Comparison of ENCODE assay signal across 25 cellular contexts in genomic region chr10:58341947-58342346, GRCh38. TPM values are rescaled to one million over a fixed set of nuclear protein-coding genes. Genes with fewer than 3 reads are reported as not detected.
DNase-seq lines count a peak whose midpoint lies in the region; ATAC-seq and TF ChIP-seq lines count a peak whose summit lies in the region.
"Had no signal": no experiment of that assay in that cellular context is flagged by ENCODE, and none has a peak within 500 bp of the region (broad histone marks: within the 10 kb centered on the region; RNA-seq: fewer than 3 reads in every experiment).

No MANE protein-coding gene starts in this region.

- peaks cover 10 to 18% of the 10 kb centered on the region in 2 donors for H3K36me3 Mint-ChIP-seq in stimulated activated naive B cell treated with anti-CD40 and anti-IgM and Interleukin-4, amounts not matched to agents 10 μg/mL and 1 μg/mL and 100 μg/mL, for 72 hours
- peaks cover 10% of the 10 kb centered on the region for H3K36me3 Mint-ChIP-seq in WTC11

- H3K27ac Mint-ChIP-seq in stimulated activated naive B cell treated with anti-CD40 and anti-IgM and Interleukin-4, amounts not matched to agents 10 μg/mL and 1 μg/mL and 100 μg/mL, for 72 hours: no peak overlapping the region
- no peak overlapping the region for H3K27ac Mint-ChIP-seq in WTC11

- H4K8ac ChIP-seq in trophoblast cell (ENCODE audit: low read depth, low read length): no peak overlapping the region

- no peak overlapping the region for H2AFZ ChIP-seq in trophoblast cell (ENCODE audit: insufficient read depth, low read length, poor library complexity)

- no peak for DNase-seq in trophoblast cell
- no peak for DNase-seq in stimulated activated naive B cell treated with anti-CD40 and anti-IgM and Interleukin-4, amounts not matched to agents 10 μg/mL and 1 μg/mL and 100 μg/mL, for 72 hours
- DNase-seq in WTC11 (ENCODE audit: low spot score): no peak
- DNase-seq in AG08396 (ENCODE audit: low spot score): no peak
- DNase-seq: activated CD4-positive, alpha-beta T cell treated with anti-CD3 and anti-CD28 coated beads, Interleukin-2, amount 50 U/mL, for 4 hours; activated CD8-positive, alpha-beta memory T cell treated with anti-CD3 and anti-CD28 coated beads, Interleukin-2, amount 50 U/mL, for 48 hours; activated effector memory CD4-positive, alpha-beta T cell treated with Interleukin-2 at 50 U/mL for 16 hours; COR-L47; DND-41; Kasumi-1; midbrain; NCI-H2029 treated with DMSO at 0.1 percent for 48 hours; NK-92 treated with Interleukin-12 subunit alpha and Interleukin-12 subunit beta, amount 100 ng/mL, for 24 hours; Peyer's patch; small intestine; stimulated activated naive CD8-positive, alpha-beta T cell treated with anti-CD3 and anti-CD28 coated beads, Interleukin-15, Interleukin-2, amounts not matched to agents 100 U/mL and 50 U/mL, for 24 hours; T-helper 2 cell; WERI-Rb-1 had no signal

- H4K91ac ChIP-seq in trophoblast cell (ENCODE audit: low read depth, low read length): no peak overlapping the region

- no peaks in the 10 kb centered on the region for H3K27me3 ChIP-seq in trophoblast cell (ENCODE audit: insufficient read depth, low read length)
- H3K27me3 ChIP-seq: Peyer's patch, tibial nerve had no signal

- H2AK5ac ChIP-seq in trophoblast cell (ENCODE audit: low read length): no peak overlapping the region

- H3K4me1 Mint-ChIP-seq in stimulated activated naive B cell treated with anti-CD40 and anti-IgM and Interleukin-4, amounts not matched to agents 10 μg/mL and 1 μg/mL and 100 μg/mL, for 72 hours: peaks cover 6 to 33% of the 10 kb centered on the region in 2 donors
- H3K4me1 Mint-ChIP-seq in WTC11: peaks cover 24% of the 10 kb centered on the region

- TF ChIP-seq CTCF in WTC11 (IDR thresholded peaks at IDR 0.05): no peak

- WGBS in trophoblast cell (ENCODE audit: extremely low coverage, insufficient coverage, insufficient read length): no CpG with 5 or more reads among the region's 1 CpG

- no peaks in the 10 kb centered on the region for H3K9me3 Mint-ChIP-seq in stimulated activated naive B cell treated with anti-CD40 and anti-IgM and Interleukin-4, amounts not matched to agents 10 μg/mL and 1 μg/mL and 100 μg/mL, for 72 hours
- H3K9me3 Mint-ChIP-seq in WTC11: no peaks in the 10 kb centered on the region

- no peaks in the 10 kb centered on the region for H3K4me1 ChIP-seq in trophoblast cell (ENCODE audit: control insufficient read depth in 1 of 2, insufficient read depth in 2 of 2, low read length in 2 of 2)
- H3K4me1 ChIP-seq: Peyer's patch had no signal

- H2BK5ac ChIP-seq in trophoblast cell (ENCODE audit: low read depth, low read length, poor library complexity): no peak overlapping the region

- H3K79me2 ChIP-seq in trophoblast cell (ENCODE audit: control insufficient read depth, insufficient read depth, low read length, poor library complexity): no peaks in the 10 kb centered on the region

- H3K9ac ChIP-seq in trophoblast cell (ENCODE audit: low read length): no peak overlapping the region

- H3K4ac ChIP-seq in trophoblast cell (ENCODE audit: low read depth, low read length): no peak overlapping the region

- H2BK120ac ChIP-seq in trophoblast cell (ENCODE audit: insufficient read depth, low read length, poor library complexity): no peak overlapping the region

- H3K9me3 ChIP-seq in trophoblast cell (ENCODE audit: insufficient read depth, low read depth, low read length): no peaks in the 10 kb centered on the region
- H3K9me3 ChIP-seq: Peyer's patch, tibial nerve had no signal

- POLR2A ChIA-PET in WTC11 (lab: Charles Lee): no interaction called here

- no peak overlapping the region for H3K14ac ChIP-seq in trophoblast cell (ENCODE audit: low read length)

- peak; percentile 51 for ATAC-seq in GM18511 (IDR thresholded peaks at IDR 0.05; ENCODE audit: unreplicated experiment)
- peak; percentile 58 for ATAC-seq in GM21423 (IDR thresholded peaks at IDR 0.05; ENCODE audit: unreplicated experiment)
- peak; percentile 48 for ATAC-seq in HG03095 (IDR thresholded peaks at IDR 0.05; ENCODE audit: unreplicated experiment)
- ATAC-seq in stimulated activated naive B cell treated with anti-CD40 and anti-IgM and Interleukin-4, amounts not matched to agents 10 μg/mL and 1 μg/mL and 100 μg/mL, for 72 hours (replicated peaks): no peak
- no peak for ATAC-seq in WTC11
- ATAC-seq in GM21576 (IDR thresholded peaks at IDR 0.05; ENCODE audit: unreplicated experiment): no peak
- ATAC-seq: stimulated activated naive CD8-positive, alpha-beta T cell treated with anti-CD3 and anti-CD28 coated beads, Interleukin-15, Interleukin-2, amounts not matched to agents 100 U/mL and 50 U/mL, for 24 hours had no signal

- no peak overlapping the region for H3K4me3 Mint-ChIP-seq in stimulated activated naive B cell treated with anti-CD40 and anti-IgM and Interleukin-4, amounts not matched to agents 10 μg/mL and 1 μg/mL and 100 μg/mL, for 72 hours
- H3K4me3 Mint-ChIP-seq in WTC11: no peak overlapping the region

- H4K12ac ChIP-seq in trophoblast cell (ENCODE audit: low read depth, low read length): no peak overlapping the region

- no peaks in the 10 kb centered on the region for H3K27me3 Mint-ChIP-seq in stimulated activated naive B cell treated with anti-CD40 and anti-IgM and Interleukin-4, amounts not matched to agents 10 μg/mL and 1 μg/mL and 100 μg/mL, for 72 hours
- no peaks in the 10 kb centered on the region for H3K27me3 Mint-ChIP-seq in WTC11 (ENCODE audit: low read depth)
- H3K27me3 Mint-ChIP-seq: brain had no signal

- H3K4me3 ChIP-seq in trophoblast cell (ENCODE audit: low read depth, low read length): no peak overlapping the region
- H3K4me3 ChIP-seq: Peyer's patch, SK-N-MC, tibial nerve had no signal

- H2BK12ac ChIP-seq in trophoblast cell (ENCODE audit: low read length): no peak overlapping the region

- CTCF ChIA-PET in WTC11 (lab: Charles Lee): no interaction called here

- peak overlapping the region; percentile 78 for H3K23ac ChIP-seq in trophoblast cell (ENCODE audit: low read length)

- no peak overlapping the region for H3K18ac ChIP-seq in trophoblast cell (ENCODE audit: low read length)

- no peak overlapping the region for H3K27ac ChIP-seq in trophoblast cell (ENCODE audit: low read depth, low read length)
- H3K27ac ChIP-seq: Peyer's patch, SK-N-MC, tibial nerve, WERI-Rb-1 had no signal

- no peak overlapping the region for H3K4me2 ChIP-seq in trophoblast cell (ENCODE audit: low read length)

- H3K36me3 ChIP-seq in trophoblast cell (ENCODE audit: control insufficient read depth in 1 of 2, insufficient read depth in 2 of 2, low read length in 2 of 2): no peaks in the 10 kb centered on the region
- H3K36me3 ChIP-seq: Peyer's patch, tibial nerve, WERI-Rb-1 had no signal

- H3K79me1 ChIP-seq in trophoblast cell (ENCODE audit: low read length): no peaks in the 10 kb centered on the region

TF ChIP-seq in WTC11, 78 proteins besides CTCF, POLR2A, EP300 and RAD21:
- no peak for TF ChIP-seq HMGXB4 (CRISPR knock-in tag; IDR thresholded peaks at IDR 0.05)
- TF ChIP-seq ZNF671 (CRISPR knock-in tag; IDR thresholded peaks at IDR 0.05): no peak
- no peak for TF ChIP-seq SOX15 (CRISPR knock-in tag; IDR thresholded peaks at IDR 0.05)
- no peak for TF ChIP-seq ZNF396 (CRISPR knock-in tag; IDR thresholded peaks at IDR 0.05; ENCODE audit: borderline replicate concordance)
- no peak for TF ChIP-seq CBFB (CRISPR knock-in tag; IDR thresholded peaks at IDR 0.05; ENCODE audit: low read depth)
- no peak for TF ChIP-seq ZNF263 (CRISPR knock-in tag; IDR thresholded peaks at IDR 0.05; ENCODE audit: low read depth)
- TF ChIP-seq ETV6 (CRISPR knock-in tag; IDR thresholded peaks at IDR 0.05): no peak

RNA-seq across cellular contexts. Expression of gene UBE2D1, which starts 7.1 kb away (rescaled TPM):
- polyA plus RNA-seq in trophoblast cell (2013): 20.7 and 21.7 TPM in 2 replicates
- 23.7 to 24.6 TPM (median 23.8 TPM) in 3 replicates for total RNA-seq in WTC11 (2021)

RNA-seq across cellular contexts. Expression of gene TFAM, which starts 43.3 kb away (rescaled TPM):
- polyA plus RNA-seq in trophoblast cell (2013): 21.4 and 21.6 TPM in 2 replicates
- total RNA-seq in WTC11 (2021): 74.4 to 77.4 TPM (median 76.1 TPM) in 3 replicates

Comparison
In these comparisons a context has a peak if more than half of its experiments do, and no peak if none do; other contexts are left out.
1. ATAC-seq: peak in GM18511 (single experiment), GM21423 (single experiment) and HG03095 (single experiment); none in stimulated activated naive B cell treated with anti-CD40 and anti-IgM and Interleukin-4, amounts not matched to agents 10 μg/mL and 1 μg/mL and 100 μg/mL, for 72 hours (0 of 2), WTC11 (single experiment) and GM21576 (single experiment).